ENCODE assay signal across 8 cellular contexts in the genomic region with DNA sequence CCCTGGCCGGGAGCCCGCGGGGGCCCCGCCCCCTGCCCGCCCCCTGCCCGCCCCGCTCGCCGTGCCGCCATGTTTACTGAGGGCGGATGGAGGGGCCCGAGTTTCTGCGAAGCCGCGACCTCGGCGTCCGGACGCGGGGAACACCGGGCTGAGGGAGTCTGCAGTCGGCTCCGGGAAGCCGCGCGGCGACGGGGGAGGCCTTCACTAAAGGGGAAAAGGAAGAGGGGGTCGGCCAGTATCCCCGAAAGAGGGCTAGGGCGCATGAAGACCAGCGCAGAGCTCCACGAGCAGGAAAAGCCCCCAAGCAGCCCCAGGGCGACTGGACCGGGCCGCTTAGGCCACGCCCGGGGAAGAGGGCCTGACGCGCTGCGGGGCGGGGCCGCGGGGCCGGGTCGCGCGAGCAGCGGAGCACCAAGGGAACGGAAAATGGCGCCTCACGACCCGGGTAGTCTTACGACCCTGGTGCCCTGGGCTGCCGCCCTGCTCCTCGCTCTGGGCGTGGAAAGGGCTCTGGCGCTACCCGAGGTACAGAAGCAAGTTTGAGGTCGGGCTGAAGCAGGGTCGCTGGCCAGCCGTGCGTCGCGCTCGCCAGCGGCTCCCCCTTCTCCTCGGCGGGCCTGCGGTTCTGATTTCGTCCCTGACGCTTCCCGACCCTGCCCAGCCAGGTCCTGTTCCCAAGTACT. TPM values are rescaled to one million over a fixed set of nuclear protein-coding genes. Genes with fewer than 3 reads are reported as not detected.
A peak's percentile ranks its signal among the peaks of the same experiment; 100 is the strongest.
DNase-seq lines count a peak whose midpoint lies in the region; ATAC-seq lines count a peak whose summit lies in the region.

A gene with protein sequence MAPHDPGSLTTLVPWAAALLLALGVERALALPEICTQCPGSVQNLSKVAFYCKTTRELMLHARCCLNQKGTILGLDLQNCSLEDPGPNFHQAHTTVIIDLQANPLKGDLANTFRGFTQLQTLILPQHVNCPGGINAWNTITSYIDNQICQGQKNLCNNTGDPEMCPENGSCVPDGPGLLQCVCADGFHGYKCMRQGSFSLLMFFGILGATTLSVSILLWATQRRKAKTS (plus strand): TSS at position 99 of the 683 bp plus-strand sequence. CDS start 328 bp downstream, at position 427.
TSS of gene SLC5A6 (minus strand) at position 326 of the 683 bp plus-strand sequence. CDS start 4,618 bp downstream, outside the sequence.

- peak; percentile 70 for ATAC-seq in GM21367 (IDR thresholded peaks at IDR 0.05; ENCODE audit: unreplicated experiment)

- POLR2A ChIA-PET in activated CD8-positive, alpha-beta memory T cell treated with anti-CD3 and anti-CD28 coated beads for 36 hours (lab: Charles Lee), result interaction anchor here (0.5 to 1.5 kb wide), 5 partner anchors 52 to 1039 kb away, joined by 3 to 6 read pairs (median 4); partner anchors contain the start of genes EIF2B4, GAREM2, OST4 and PREB

- CTCF ChIA-PET in activated CD8-positive, alpha-beta memory T cell treated with anti-CD3 and anti-CD28 coated beads for 36 hours (lab: Charles Lee), result interaction anchor here (0.5 kb wide), 2 partner anchors 23 to 130 kb away, joined by 3 read pairs; no protein-coding TSS in a partner anchor

- DNase-seq in COLO829 (ENCODE audit: low spot score) (peak; percentile 84), HT1080 (ENCODE audit: low read depth) (peak; percentile 86), medulla oblongata (ENCODE audit: extremely low spot score) (peak; percentile 92)
- DNase-seq in NK-92 treated with Interleukin-12 subunit alpha and Interleukin-12 subunit beta, amount 100 ng/mL, for 24 hours (lab: John Stamatoyannopoulos, UW), result peak; percentile 76
- DNase-seq in effector CD8-positive, alpha-beta T cell (lab: John Stamatoyannopoulos, UW), result peak; percentile 80
- peak; percentile 76 to 86 (median 77) for DNase-seq in stimulated activated CD4-positive, alpha-beta T cell treated with anti-CD3 and anti-CD28 coated beads, TNF-alpha, amount 100 ng/mL, for 48 hours (ENCODE audit: low read depth in 3 of 3)

RNA-seq across cellular contexts. Expression of the first gene that starts in this region (rescaled TPM):
- 124 and 132 TPM in 2 replicates for total RNA-seq in HT1080 (2014; rRNA removed; shearing (Covaris generic))
- 134 and 143 TPM in 2 replicates for polyA plus RNA-seq in HT1080 (2015; cell fraction: cytosol; rRNA removed)
- 102 and 104 TPM in 2 replicates for polyA plus RNA-seq in HT1080 (2015; cell fraction: nucleus; rRNA removed)
- total RNA-seq in activated CD8-positive, alpha-beta memory T cell treated with anti-CD3 and anti-CD28 coated beads for 36 hours, result 10 to 100 TPM; 95.3 to 96.0 TPM

RNA-seq across cellular contexts. Expression of gene SLC5A6, which starts in this region (rescaled TPM):
- total RNA-seq in HT1080 (2014; rRNA removed; shearing (Covaris generic)), result 77.9 and 82.0 TPM in 2 replicates
- polyA plus RNA-seq in HT1080 (2015; cell fraction: cytosol; rRNA removed), result 24.6 and 28.3 TPM in 2 replicates
- 102 and 128 TPM in 2 replicates for polyA plus RNA-seq in HT1080 (2015; cell fraction: nucleus; rRNA removed)
- 10 to 100 TPM; 91.3 to 94.1 TPM for total RNA-seq in activated CD8-positive, alpha-beta memory T cell treated with anti-CD3 and anti-CD28 coated beads for 36 hours

Comparison
In these comparisons a context has a peak if more than half of its experiments do, and no peak if none do; other contexts are left out.
1. Peak in every context shown above with its lines: DNase-seq and ATAC-seq.